ENCODE assay signal across 8 cellular contexts in genomic region chr10:4512557-4513286, GRCh38.
DNase-seq lines count a peak whose midpoint lies in the region; ATAC-seq and TF ChIP-seq lines count a peak whose summit lies in the region.

No MANE protein-coding gene starts in this region.

- 38 to 46% methylated on average over 6 of the region's 6 CpGs for WGBS in transverse colon (ENCODE audit: low coverage in 1 of 2), 2 donors

- no peaks in the 10 kb centered on the region for H3K36me3 Mint-ChIP-seq in activated T-helper 17 cell treated with anti-CD3 and anti-CD28 coated beads, Interleukin-2, amount 50 U/mL, for 72 hours (ENCODE audit: low read depth)

- H3K4me1 Mint-ChIP-seq in activated T-helper 17 cell treated with anti-CD3 and anti-CD28 coated beads, Interleukin-2, amount 50 U/mL, for 72 hours = peaks cover 10% of the 10 kb centered on the region

- ATAC-seq in SK-N-SH treated with all-trans-retinoic acid at 6 μM for 48 hours (peak; percentile 89), left cardiac atrium (peak; percentile 78 to 79)
- ATAC-seq in activated T-helper 17 cell treated with anti-CD3 and anti-CD28 coated beads, Interleukin-2, amount 50 U/mL, for 72 hours (replicated peaks) = no peak

- no peaks in the 10 kb centered on the region for H3K36me3 ChIP-seq in transverse colon
- H3K36me3 ChIP-seq in effector memory CD4-positive, alpha-beta T cell (ENCODE audit: control insufficient read depth, insufficient read depth, low read length) = no peaks in the 10 kb centered on the region

- H3K4me3 Mint-ChIP-seq in activated T-helper 17 cell treated with anti-CD3 and anti-CD28 coated beads, Interleukin-2, amount 50 U/mL, for 72 hours = no peak overlapping the region

- TF ChIP-seq EP300 in transverse colon (IDR thresholded peaks at IDR 0.05; ENCODE audit: low read depth) = no peak

- no peak for TF ChIP-seq POLR2A in transverse colon (IDR thresholded peaks at IDR 0.05)

- DNase-seq in stimulated activated CD4-positive, alpha-beta T cell treated with anti-CD3 and anti-CD28 coated beads, Interleukin-15, amount 100 ng/mL, for 24 hours = peak; percentile 34
- DNase-seq in stimulated activated CD4-positive, alpha-beta T cell treated with anti-CD3 and anti-CD28 coated beads, Interleukin-4, amount 100 ng/mL, for 1 hour = no peak
- DNase-seq in left cardiac atrium = peak; percentile 62
- peak; percentile 44 for DNase-seq in transverse colon
- no peak for DNase-seq in effector memory CD4-positive, alpha-beta T cell
- DNase-seq in activated effector memory CD4-positive, alpha-beta T cell treated with anti-CD3 and anti-CD28 coated beads, Interleukin-2, amount 50 U/mL, for 16 hours = no peak

- no peaks in the 10 kb centered on the region for H3K9me3 ChIP-seq in transverse colon
- no peaks in the 10 kb centered on the region for H3K9me3 ChIP-seq in effector memory CD4-positive, alpha-beta T cell (ENCODE audit: control insufficient read depth, low read length)

- H3K27me3 Mint-ChIP-seq in activated T-helper 17 cell treated with anti-CD3 and anti-CD28 coated beads, Interleukin-2, amount 50 U/mL, for 72 hours = peaks cover 9% of the 10 kb centered on the region

- H3K4me1 ChIP-seq in transverse colon = peaks cover 0 to 20% (median 0%) of the 10 kb centered on the region in 4 donors
- H3K4me1 ChIP-seq in effector memory CD4-positive, alpha-beta T cell (ENCODE audit: control insufficient read depth, insufficient read depth, low read length, poor library complexity, severe bottlenecking) = no peaks in the 10 kb centered on the region

- H3K4me3 ChIP-seq in transverse colon = no peak overlapping the region
- no peak overlapping the region for H3K4me3 ChIP-seq in effector memory CD4-positive, alpha-beta T cell (ENCODE audit: insufficient read depth, low read depth, low read length, poor library complexity, severe bottlenecking)

- H3K27me3 ChIP-seq in transverse colon = no peaks in the 10 kb centered on the region
- H3K27me3 ChIP-seq in effector memory CD4-positive, alpha-beta T cell (replicated peaks; ENCODE audit: control insufficient read depth, insufficient read depth, low read length, poor library complexity, severe bottlenecking) = no peaks in the 10 kb centered on the region

- peak; percentile 32 to 68 (median 49) for TF ChIP-seq CTCF in transverse colon (IDR thresholded peaks at IDR 0.05)

- no peak overlapping the region for H3K27ac ChIP-seq in transverse colon
- H3K27ac ChIP-seq in effector memory CD4-positive, alpha-beta T cell (ENCODE audit: insufficient read depth, low read length, poor library complexity, severe bottlenecking) = no peak overlapping the region

- in situ Hi-C loops in transverse colon (cut with MboI; ENCODE audit: low pct_ligation_motif_present in 1 of 4, low pct_unique_long_range_greater_than_20kb in 1 of 4, low sequenced_read_pairs in 3 of 4) = loop anchor here in 3 of 4 donors (25.0 kb wide), 2 partner anchors 250 to 1300 kb away; no protein-coding TSS in a partner anchor

- intact Hi-C loops in left cardiac atrium (cut with DNase I) (loop anchor here in 1 of 2 donors (2.0 to 5.0 kb wide), 2 partner anchors 145 to 254 kb away; no protein-coding TSS in a partner anchor), transverse colon (cut with DNase I; ENCODE audit: low total_unique reads) (no loop called here)

- H3K9me3 Mint-ChIP-seq in activated T-helper 17 cell treated with anti-CD3 and anti-CD28 coated beads, Interleukin-2, amount 50 U/mL, for 72 hours = peaks cover 3% of the 10 kb centered on the region

- H3K27ac Mint-ChIP-seq in activated T-helper 17 cell treated with anti-CD3 and anti-CD28 coated beads, Interleukin-2, amount 50 U/mL, for 72 hours = no peak overlapping the region

TF ChIP-seq in SK-N-SH treated with all-trans-retinoic acid at 6 μM for 48 hours, 23 proteins besides CTCF, POLR2A, EP300 and RAD21:
- TF ChIP-seq TSHZ2 (CRISPR knock-in tag; IDR thresholded peaks at IDR 0.05) = no peak
- TF ChIP-seq BACH2 (CRISPR knock-in tag; IDR thresholded peaks at IDR 0.05; ENCODE audit: borderline replicate concordance) = no peak
- no peak for TF ChIP-seq CSDC2 (CRISPR knock-in tag; IDR thresholded peaks at IDR 0.05)
- TF ChIP-seq, protein P1, sequence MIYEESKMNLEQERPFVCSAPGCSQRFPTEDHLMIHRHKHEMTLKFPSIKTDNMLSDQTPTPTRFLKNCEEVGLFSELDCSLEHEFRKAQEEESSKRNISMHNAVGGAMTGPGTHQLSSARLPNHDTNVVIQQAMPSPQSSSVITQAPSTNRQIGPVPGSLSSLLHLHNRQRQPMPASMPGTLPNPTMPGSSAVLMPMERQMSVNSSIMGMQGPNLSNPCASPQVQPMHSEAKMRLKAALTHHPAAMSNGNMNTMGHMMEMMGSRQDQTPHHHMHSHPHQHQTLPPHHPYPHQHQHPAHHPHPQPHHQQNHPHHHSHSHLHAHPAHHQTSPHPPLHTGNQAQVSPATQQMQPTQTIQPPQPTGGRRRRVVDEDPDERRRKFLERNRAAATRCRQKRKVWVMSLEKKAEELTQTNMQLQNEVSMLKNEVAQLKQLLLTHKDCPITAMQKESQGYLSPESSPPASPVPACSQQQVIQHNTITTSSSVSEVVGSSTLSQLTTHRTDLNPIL (CRISPR knock-in tag; IDR thresholded peaks at IDR 0.05; ENCODE audit: low read depth) = no peak
- no peak for TF ChIP-seq SNAI2 (CRISPR knock-in tag; IDR thresholded peaks at IDR 0.05)
- TF ChIP-seq ZFP30 (CRISPR knock-in tag; IDR thresholded peaks at IDR 0.05) = no peak
- no peak for TF ChIP-seq ZC3H10 (CRISPR knock-in tag; IDR thresholded peaks at IDR 0.05)
- no peak for TF ChIP-seq ISL1 (CRISPR knock-in tag; IDR thresholded peaks at IDR 0.05)
- no peak for TF ChIP-seq ZFP3 (CRISPR knock-in tag; IDR thresholded peaks at IDR 0.05)
- TF ChIP-seq TOX (CRISPR knock-in tag; IDR thresholded peaks at IDR 0.05; ENCODE audit: borderline replicate concordance) = no peak
- TF ChIP-seq RARB (CRISPR knock-in tag; IDR thresholded peaks at IDR 0.05) = no peak
- no peak for TF ChIP-seq ZNF70 (CRISPR knock-in tag; IDR thresholded peaks at IDR 0.05)
- TF ChIP-seq ZNF565 (CRISPR knock-in tag; conservative IDR thresholded peaks at IDR 0.05; ENCODE audit: low read depth) = no peak
- TF ChIP-seq PPARA (CRISPR knock-in tag; IDR thresholded peaks at IDR 0.05; ENCODE audit: borderline replicate concordance) = no peak
- TF ChIP-seq, protein P2, sequence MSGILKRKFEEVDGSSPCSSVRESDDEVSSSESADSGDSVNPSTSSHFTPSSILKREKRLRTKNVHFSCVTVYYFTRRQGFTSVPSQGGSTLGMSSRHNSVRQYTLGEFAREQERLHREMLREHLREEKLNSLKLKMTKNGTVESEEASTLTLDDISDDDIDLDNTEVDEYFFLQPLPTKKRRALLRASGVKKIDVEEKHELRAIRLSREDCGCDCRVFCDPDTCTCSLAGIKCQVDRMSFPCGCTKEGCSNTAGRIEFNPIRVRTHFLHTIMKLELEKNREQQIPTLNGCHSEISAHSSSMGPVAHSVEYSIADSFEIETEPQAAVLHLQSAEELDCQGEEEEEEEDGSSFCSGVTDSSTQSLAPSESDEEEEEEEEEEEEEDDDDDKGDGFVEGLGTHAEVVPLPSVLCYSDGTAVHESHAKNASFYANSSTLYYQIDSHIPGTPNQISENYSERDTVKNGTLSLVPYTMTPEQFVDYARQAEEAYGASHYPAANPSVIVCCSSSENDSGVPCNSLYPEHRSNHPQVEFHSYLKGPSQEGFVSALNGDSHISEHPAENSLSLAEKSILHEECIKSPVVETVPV (CRISPR knock-in tag; IDR thresholded peaks at IDR 0.05) = no peak
- TF ChIP-seq, protein P3, sequence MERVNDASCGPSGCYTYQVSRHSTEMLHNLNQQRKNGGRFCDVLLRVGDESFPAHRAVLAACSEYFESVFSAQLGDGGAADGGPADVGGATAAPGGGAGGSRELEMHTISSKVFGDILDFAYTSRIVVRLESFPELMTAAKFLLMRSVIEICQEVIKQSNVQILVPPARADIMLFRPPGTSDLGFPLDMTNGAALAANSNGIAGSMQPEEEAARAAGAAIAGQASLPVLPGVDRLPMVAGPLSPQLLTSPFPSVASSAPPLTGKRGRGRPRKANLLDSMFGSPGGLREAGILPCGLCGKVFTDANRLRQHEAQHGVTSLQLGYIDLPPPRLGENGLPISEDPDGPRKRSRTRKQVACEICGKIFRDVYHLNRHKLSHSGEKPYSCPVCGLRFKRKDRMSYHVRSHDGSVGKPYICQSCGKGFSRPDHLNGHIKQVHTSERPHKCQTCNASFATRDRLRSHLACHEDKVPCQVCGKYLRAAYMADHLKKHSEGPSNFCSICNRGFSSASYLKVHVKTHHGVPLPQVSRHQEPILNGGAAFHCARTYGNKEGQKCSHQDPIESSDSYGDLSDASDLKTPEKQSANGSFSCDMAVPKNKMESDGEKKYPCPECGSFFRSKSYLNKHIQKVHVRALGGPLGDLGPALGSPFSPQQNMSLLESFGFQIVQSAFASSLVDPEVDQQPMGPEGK (CRISPR knock-in tag; IDR thresholded peaks at IDR 0.05; ENCODE audit: borderline replicate concordance) = no peak
- no peak for TF ChIP-seq ZNF8 (CRISPR knock-in tag; IDR thresholded peaks at IDR 0.05)

Comparison
In these comparisons a context has a peak if more than half of its experiments do, and no peak if none do; other contexts are left out.
1. DNase-seq: peak in stimulated activated CD4-positive, alpha-beta T cell treated with anti-CD3 and anti-CD28 coated beads, Interleukin-15, amount 100 ng/mL, for 24 hours (single experiment), left cardiac atrium (single experiment) and transverse colon (single experiment); none in stimulated activated CD4-positive, alpha-beta T cell treated with anti-CD3 and anti-CD28 coated beads, Interleukin-4, amount 100 ng/mL, for 1 hour (single experiment), effector memory CD4-positive, alpha-beta T cell (0 of 3) and activated effector memory CD4-positive, alpha-beta T cell treated with anti-CD3 and anti-CD28 coated beads, Interleukin-2, amount 50 U/mL, for 16 hours (single experiment).